Comparison of ENCODE assay signal across 8 cellular contexts in the genomic region with DNA sequence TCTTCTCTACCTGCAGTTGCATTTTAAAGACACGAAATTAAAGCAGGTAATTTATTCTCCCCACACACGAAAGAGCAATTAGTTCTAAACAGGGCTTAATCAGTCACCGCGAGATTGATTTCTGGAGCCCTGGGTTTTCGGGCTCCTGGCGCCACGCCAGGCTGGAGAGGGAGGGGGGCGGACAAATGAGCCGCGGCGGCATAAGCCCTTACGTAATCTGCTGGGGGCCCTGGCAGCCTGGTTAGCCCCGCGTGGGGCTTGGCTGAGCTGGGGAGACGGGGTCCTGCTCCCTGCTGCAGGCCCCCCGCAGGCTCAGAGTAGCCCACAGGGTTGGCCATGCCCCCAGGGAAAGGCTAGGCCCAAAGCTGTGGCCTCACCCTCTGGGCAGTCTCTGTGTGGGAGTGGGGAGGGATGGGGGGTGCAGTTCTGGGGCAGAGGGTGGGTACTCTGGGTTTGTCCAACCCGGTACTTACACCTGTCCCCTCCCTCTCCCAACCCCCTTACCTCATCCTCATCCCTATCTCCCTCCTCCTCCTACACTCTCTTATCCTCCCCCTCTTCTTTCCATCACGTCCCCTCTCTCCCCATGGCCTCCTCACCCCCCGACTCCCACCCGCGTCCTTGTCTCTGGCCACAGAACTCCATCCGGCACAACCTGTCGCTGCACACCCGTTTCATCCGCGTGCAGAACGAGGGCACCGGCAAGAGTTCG. TPM values are rescaled to one million over a fixed set of nuclear protein-coding genes. Genes with fewer than 3 reads are reported as not detected.
DNase-seq lines count a peak whose midpoint lies in the region; ATAC-seq and TF ChIP-seq lines count a peak whose summit lies in the region.

No MANE protein-coding gene starts in this region.

- peaks cover 0 to 7% (median 0%) of the 10 kb centered on the region in 4 donors for H3K27me3 ChIP-seq in esophagus muscularis mucosa

- TF ChIP-seq CTCF in esophagus muscularis mucosa (IDR thresholded peaks at IDR 0.05): no peak

- no peaks in the 10 kb centered on the region for H3K36me3 Mint-ChIP-seq in stimulated activated naive CD8-positive, alpha-beta T cell treated with anti-CD3 and anti-CD28 coated beads, Interleukin-15, Interleukin-2, amounts not matched to agents 100 ng/mL and 50 ng/mL, for 24 hours (ENCODE audit: low read depth)

- H3K4me1 Mint-ChIP-seq in stimulated activated naive CD8-positive, alpha-beta T cell treated with anti-CD3 and anti-CD28 coated beads, Interleukin-15, Interleukin-2, amounts not matched to agents 100 ng/mL and 50 ng/mL, for 24 hours (ENCODE audit: low read depth): peaks cover 16% of the 10 kb centered on the region

- no peak for TF ChIP-seq POLR2A in esophagus muscularis mucosa (IDR thresholded peaks at IDR 0.05; ENCODE audit: low read depth)

- intact Hi-C loops in esophagus muscularis mucosa (cut with DNase I): no loop called here

- TF ChIP-seq EP300 in esophagus muscularis mucosa (IDR thresholded peaks at IDR 0.05): no peak

- DNase-seq in stimulated activated naive CD8-positive, alpha-beta T cell treated with anti-CD3 and anti-CD28 coated beads, Interleukin-15, Interleukin-2, amounts not matched to agents 100 U/mL and 50 U/mL, for 24 hours: no peak
- DNase-seq in SK-N-MC (ENCODE audit: low read depth, low spot score): no peak
- no peak for DNase-seq in esophagus muscularis mucosa (ENCODE audit: extremely low spot score)
- DNase-seq in nucleus accumbens (lab: John Stamatoyannopoulos, UW): peak in 39 of 56 donors; percentile 12 to 83 (median 47)
- no peak for DNase-seq in NK-92 treated with Interleukin-12 subunit alpha and Interleukin-12 subunit beta, amount 100 ng/mL, for 24 hours (lab: John Stamatoyannopoulos, UW)
- no peak for DNase-seq in activated effector memory CD4-positive, alpha-beta T cell treated with Interleukin-2 at 50 U/mL for 16 hours
- no peak for DNase-seq in DMS53 treated with DMSO at 0.1 percent for 48 hours (lab: John Stamatoyannopoulos, UW; ENCODE audit: unreplicated experiment)

- H3K27ac ChIP-seq in SK-N-MC (peak overlapping the region; percentile 57), esophagus muscularis mucosa (replicated peaks in 1 of 4) (peak overlapping the region; percentile 97 to 98 (median 98))

- WGBS in esophagus muscularis mucosa: 5% methylated on average over 28 of the region's 29 CpGs

- no peak overlapping the region for H3K27ac Mint-ChIP-seq in stimulated activated naive CD8-positive, alpha-beta T cell treated with anti-CD3 and anti-CD28 coated beads, Interleukin-15, Interleukin-2, amounts not matched to agents 100 ng/mL and 50 ng/mL, for 24 hours

- H3K4me1 ChIP-seq in esophagus muscularis mucosa: peaks cover 17 to 52% (median 41%) of the 10 kb centered on the region in 4 donors

- no peaks in the 10 kb centered on the region for H3K36me3 ChIP-seq in SK-N-MC (ENCODE audit: insufficient read depth, low read length)
- H3K36me3 ChIP-seq in esophagus muscularis mucosa: peaks cover 0 to 20% (median 4%) of the 10 kb centered on the region in 4 donors

- H3K9me3 ChIP-seq in SK-N-MC (ENCODE audit: low read depth, low read length) (no peaks in the 10 kb centered on the region), esophagus muscularis mucosa (no peaks in the 10 kb centered on the region)

- peaks cover 63% of the 10 kb centered on the region for H3K27me3 Mint-ChIP-seq in stimulated activated naive CD8-positive, alpha-beta T cell treated with anti-CD3 and anti-CD28 coated beads, Interleukin-15, Interleukin-2, amounts not matched to agents 100 ng/mL and 50 ng/mL, for 24 hours

- no peak for ATAC-seq in stimulated activated naive CD8-positive, alpha-beta T cell treated with anti-CD3 and anti-CD28 coated beads, Interleukin-15, Interleukin-2, amounts not matched to agents 100 U/mL and 50 U/mL, for 24 hours

- peak overlapping the region; percentile 59 for H3K4me3 ChIP-seq in SK-N-MC
- H3K4me3 ChIP-seq in esophagus muscularis mucosa: peak overlapping the region; percentile 64 to 80 (median 70)

- peak overlapping the region; percentile 74 for H3K4me3 Mint-ChIP-seq in stimulated activated naive CD8-positive, alpha-beta T cell treated with anti-CD3 and anti-CD28 coated beads, Interleukin-15, Interleukin-2, amounts not matched to agents 100 ng/mL and 50 ng/mL, for 24 hours

- H3K9ac ChIP-seq in SK-N-MC (ENCODE audit: insufficient read length): no peak overlapping the region

- H3K9me3 Mint-ChIP-seq in stimulated activated naive CD8-positive, alpha-beta T cell treated with anti-CD3 and anti-CD28 coated beads, Interleukin-15, Interleukin-2, amounts not matched to agents 100 ng/mL and 50 ng/mL, for 24 hours: no peaks in the 10 kb centered on the region

RNA-seq across cellular contexts. Expression of a gene that starts 19.9 kb away (rescaled TPM):
- total RNA-seq in esophagus muscularis mucosa: 1 to 10 TPM in 1 of 4 donors, under 1 TPM in 3; 0.33 to 1.3 (median 0.53) TPM

Comparison
In these comparisons a context has a peak if more than half of its experiments do, and no peak if none do; other contexts are left out.
1. DNase-seq: peak in nucleus accumbens (39 of 56); none in stimulated activated naive CD8-positive, alpha-beta T cell treated with anti-CD3 and anti-CD28 coated beads, Interleukin-15, Interleukin-2, amounts not matched to agents 100 U/mL and 50 U/mL, for 24 hours (single experiment), SK-N-MC (single experiment), esophagus muscularis mucosa (single experiment), NK-92 treated with Interleukin-12 subunit alpha and Interleukin-12 subunit beta, amount 100 ng/mL, for 24 hours (single experiment), activated effector memory CD4-positive, alpha-beta T cell treated with Interleukin-2 at 50 U/mL for 16 hours (single experiment) and DMS53 treated with DMSO at 0.1 percent for 48 hours (single experiment).